ENCODE assay signal across 14 cellular contexts in the genomic region with DNA sequence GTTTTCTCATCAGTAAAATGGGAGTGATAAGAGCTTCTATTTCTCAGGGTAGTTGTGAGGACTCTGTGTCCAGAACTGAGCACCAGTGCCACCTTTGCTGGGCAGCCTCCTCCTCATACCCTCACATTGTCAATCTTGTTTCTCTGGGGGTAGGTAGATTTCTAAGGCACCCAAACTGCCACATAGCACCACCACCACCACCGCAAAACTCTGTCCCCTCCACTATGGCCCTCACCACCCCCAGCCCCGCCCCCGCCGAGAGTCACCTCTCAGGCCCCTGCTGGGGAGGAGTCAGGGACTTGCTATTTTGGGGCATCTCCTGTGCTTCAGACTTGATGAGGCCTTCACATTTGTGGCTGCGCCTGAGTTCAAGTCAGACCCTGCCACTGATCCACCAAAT.
DNase-seq lines count a peak whose midpoint lies in the region; ATAC-seq and TF ChIP-seq lines count a peak whose summit lies in the region.
"Had no signal": no experiment of that assay in that cellular context is flagged by ENCODE, and none has a peak within 500 bp of the region (broad histone marks: within the 10 kb centered on the region; RNA-seq: fewer than 3 reads in every experiment).

No MANE protein-coding gene starts in this region.

- TF ChIP-seq EP300 in SK-N-SH (IDR thresholded peaks at IDR 0.05; ENCODE audit: borderline replicate concordance in 1 of 2, low read depth in 1 of 2, low read length in 1 of 2), result no peak

- H3K4me1 ChIP-seq in SK-N-SH (ENCODE audit: control insufficient read depth in 1 of 2, insufficient read depth in 2 of 2, low read depth in 1 of 2, low read length in 1 of 2) (peaks cover 0 to 32% of the 10 kb centered on the region in 2 experiments; a peak in 1 of 4 replicates), right atrium auricular region (no peaks in the 10 kb centered on the region), vagina (peaks cover 4% of the 10 kb centered on the region), thyroid gland (no peaks in the 10 kb centered on the region)
- H3K4me1 ChIP-seq: BLaER1 had no signal

- no peak for TF ChIP-seq RAD21 in SK-N-SH (IDR thresholded peaks at IDR 0.05; ENCODE audit: low read length)

- no peak for TF ChIP-seq POLR2A in lower leg skin (IDR thresholded peaks at IDR 0.05)
- TF ChIP-seq POLR2A in vagina (IDR thresholded peaks at IDR 0.05), result no peak
- no peak for TF ChIP-seq POLR2A in thyroid gland (IDR thresholded peaks at IDR 0.05)

- CTCF ChIA-PET in SK-N-SH (lab: Yijun Ruan, JAX), result interaction anchor here (1.3 to 1.5 kb wide), 2 partner anchors 12 to 325 kb away, joined by 3 read pairs; no protein-coding TSS in a partner anchor

- H4K20me1 ChIP-seq in SK-N-SH (ENCODE audit: insufficient read depth), result no peaks in the 10 kb centered on the region
- H4K20me1 ChIP-seq: BLaER1 had no signal

- H3K79me2 ChIP-seq in SK-N-SH (ENCODE audit: insufficient read depth), result no peaks in the 10 kb centered on the region

- no peak overlapping the region for H2AFZ ChIP-seq in SK-N-SH (ENCODE audit: low read depth)
- H2AFZ ChIP-seq: GM23248 had no signal

- H3K27me3 ChIP-seq in SK-N-SH (ENCODE audit: insufficient read depth), result no peaks in the 10 kb centered on the region
- H3K27me3 ChIP-seq in right atrium auricular region, result no peaks in the 10 kb centered on the region
- H3K27me3 ChIP-seq in vagina, result no peaks in the 10 kb centered on the region
- no peaks in the 10 kb centered on the region for H3K27me3 ChIP-seq in thyroid gland
- H3K27me3 ChIP-seq: BLaER1 had no signal

- no peak overlapping the region for H3K9ac ChIP-seq in SK-N-SH
- H3K9ac ChIP-seq: BLaER1, GM23248 had no signal

- H3K27ac ChIP-seq in SK-N-SH (ENCODE audit: low read depth in 2 of 2, low read length in 1 of 2) (peak overlapping the region in 1 of 2 experiments; percentile 16; a peak in 1 of 4 replicates), right atrium auricular region (no peak overlapping the region), vagina (no peak overlapping the region), thyroid gland (no peak overlapping the region), coronary artery (no peak overlapping the region)
- H3K27ac ChIP-seq: 22Rv1, BLaER1, GM23248 had no signal

- intact Hi-C loops in left ventricle myocardium superior (cut with micrococcal nuclease) (no loop called here), lower leg skin (cut with DNase I; ENCODE audit: low total_unique reads) (no loop called here), vagina (cut with DNase I) (no loop called here), thyroid gland (cut with DNase I) (no loop called here)

- DNase-seq in SK-N-SH (peak; percentile 4), right atrium auricular region (ENCODE audit: low spot score) (peak; percentile 43), left ventricle myocardium superior (no peak), lower leg skin (ENCODE audit: low spot score in 2 of 2) (peak; percentile 6 to 62), vagina (ENCODE audit: extremely low spot score in 2 of 2) (peak; percentile 52 to 95), thyroid gland (no peak), coronary artery (ENCODE audit: low spot score) (no peak)
- DNase-seq: AML-193, DMS 273 treated with DMSO at 0.1 percent for 48 hours, GM23248 had no signal

- 70% methylated on average over 2 of the region's 5 CpGs for WGBS in SK-N-SH (ENCODE audit: low lambda C conversion rate)
- WGBS in lower leg skin, 2 donors, result 75 to 94% methylated on average over 5 of the region's 5 CpGs
- WGBS in thyroid gland, 2 donors, result 83 to 97% methylated on average over 4 to 5 of the region's 5 CpGs

- no peak overlapping the region for H3K4me2 ChIP-seq in SK-N-SH
- H3K4me2 ChIP-seq: BLaER1 had no signal

- H3K9me3 ChIP-seq in SK-N-SH (no peaks in the 10 kb centered on the region), right atrium auricular region (no peaks in the 10 kb centered on the region), vagina (no peaks in the 10 kb centered on the region), thyroid gland (no peaks in the 10 kb centered on the region)
- H3K9me3 ChIP-seq: BLaER1 had no signal

- POLR2A ChIA-PET in SK-N-SH (lab: Yijun Ruan, JAX), result no interaction called here

- no peaks in the 10 kb centered on the region for H3F3A ChIP-seq in SK-N-SH (replicated peaks; ENCODE audit: insufficient read depth)

- H3K36me3 ChIP-seq in SK-N-SH (replicated peaks in 1 of 2; ENCODE audit: control insufficient read depth in 1 of 2, insufficient read depth in 2 of 2, low read length in 1 of 2), result no peaks in the 10 kb centered on the region
- H3K36me3 ChIP-seq in right atrium auricular region, result no peaks in the 10 kb centered on the region
- no peaks in the 10 kb centered on the region for H3K36me3 ChIP-seq in vagina
- H3K36me3 ChIP-seq in thyroid gland, result no peaks in the 10 kb centered on the region
- H3K36me3 ChIP-seq: BLaER1 had no signal

- no peak overlapping the region for H3K4me3 ChIP-seq in SK-N-SH (ENCODE audit: low read depth in 2 of 2, low read length in 1 of 2)
- no peak overlapping the region for H3K4me3 ChIP-seq in right atrium auricular region
- no peak overlapping the region for H3K4me3 ChIP-seq in lower leg skin (ENCODE audit: low read depth, poor library complexity, severe bottlenecking)
- H3K4me3 ChIP-seq in vagina, result no peak overlapping the region
- H3K4me3 ChIP-seq in thyroid gland (replicated peaks in 1 of 3), result no peak overlapping the region
- no peak overlapping the region for H3K4me3 ChIP-seq in coronary artery
- H3K4me3 ChIP-seq: BLaER1, GM23248 had no signal

- no peak for ATAC-seq in SK-N-SH treated with all-trans-retinoic acid at 6 μM for 48 hours
- ATAC-seq in left ventricle myocardium superior, result no peak
- ATAC-seq: HCT116 had no signal

- H3K9me2 ChIP-seq in SK-N-SH, result no peaks in the 10 kb centered on the region

- no peak for TF ChIP-seq CTCF in SK-N-SH (IDR thresholded peaks at IDR 0.05)
- TF ChIP-seq CTCF in right atrium auricular region (IDR thresholded peaks at IDR 0.05), result no peak
- TF ChIP-seq CTCF in lower leg skin (IDR thresholded peaks at IDR 0.05), result no peak
- no peak for TF ChIP-seq CTCF in vagina (IDR thresholded peaks at IDR 0.05)
- no peak for TF ChIP-seq CTCF in thyroid gland (IDR thresholded peaks at IDR 0.05)
- TF ChIP-seq CTCF in coronary artery (IDR thresholded peaks at IDR 0.05), result no peak

TF ChIP-seq in SK-N-SH, 30 proteins besides CTCF, POLR2A, EP300 and RAD21 (continues in another document):
- TF ChIP-seq RCOR1 (IDR thresholded peaks at IDR 0.05; ENCODE audit: low read length), result no peak
- no peak for TF ChIP-seq CHD2 (IDR thresholded peaks at IDR 0.05; ENCODE audit: low read length, partially characterized antibody)
- no peak for TF ChIP-seq JUND (IDR thresholded peaks at IDR 0.05)
- no peak for TF ChIP-seq TAF1 (IDR thresholded peaks at IDR 0.05; ENCODE audit: borderline replicate concordance, low read depth, low read length)
- TF ChIP-seq, protein P1, sequence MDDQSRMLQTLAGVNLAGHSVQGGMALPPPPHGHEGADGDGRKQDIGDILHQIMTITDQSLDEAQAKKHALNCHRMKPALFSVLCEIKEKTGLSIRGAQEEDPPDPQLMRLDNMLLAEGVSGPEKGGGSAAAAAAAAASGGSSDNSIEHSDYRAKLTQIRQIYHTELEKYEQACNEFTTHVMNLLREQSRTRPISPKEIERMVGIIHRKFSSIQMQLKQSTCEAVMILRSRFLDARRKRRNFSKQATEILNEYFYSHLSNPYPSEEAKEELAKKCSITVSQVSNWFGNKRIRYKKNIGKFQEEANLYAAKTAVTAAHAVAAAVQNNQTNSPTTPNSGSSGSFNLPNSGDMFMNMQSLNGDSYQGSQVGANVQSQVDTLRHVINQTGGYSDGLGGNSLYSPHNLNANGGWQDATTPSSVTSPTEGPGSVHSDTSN (IDR thresholded peaks at IDR 0.05), result no peak

TF ChIP-seq in SK-N-SH treated with all-trans-retinoic acid at 6 μM for 48 hours, 23 proteins besides CTCF, POLR2A, EP300 and RAD21:
- TF ChIP-seq GLIS3 (CRISPR knock-in tag; IDR thresholded peaks at IDR 0.05) (no peak), ARNTL (CRISPR knock-in tag; IDR thresholded peaks at IDR 0.05; ENCODE audit: borderline replicate concordance, low read depth) (no peak), ISL1 (CRISPR knock-in tag; IDR thresholded peaks at IDR 0.05) (no peak), RARB (CRISPR knock-in tag; IDR thresholded peaks at IDR 0.05) (no peak), PPARA (CRISPR knock-in tag; IDR thresholded peaks at IDR 0.05; ENCODE audit: borderline replicate concordance) (no peak), ZFP30 (CRISPR knock-in tag; IDR thresholded peaks at IDR 0.05) (no peak), ZFP3 (CRISPR knock-in tag; IDR thresholded peaks at IDR 0.05) (no peak), ESRRG (CRISPR knock-in tag; IDR thresholded peaks at IDR 0.05) (no peak), ZNF70 (CRISPR knock-in tag; IDR thresholded peaks at IDR 0.05) (no peak), OSR1 (CRISPR knock-in tag; IDR thresholded peaks at IDR 0.05) (no peak), TOX (CRISPR knock-in tag; IDR thresholded peaks at IDR 0.05; ENCODE audit: borderline replicate concordance) (no peak), ZC3H10 (CRISPR knock-in tag; IDR thresholded peaks at IDR 0.05) (no peak)
TF ChIP-seq in SK-N-SH treated with all-trans-retinoic acid at 6 μM for 48 hours: peak in this region for 0.

Comparison
In these comparisons a context has a peak if more than half of its experiments do, and no peak if none do; other contexts are left out.
1. DNase-seq: peak in SK-N-SH (single experiment), right atrium auricular region (single experiment), lower leg skin (2 of 2) and vagina (2 of 2); none in left ventricle myocardium superior (single experiment), thyroid gland (0 of 2) and coronary artery (single experiment).